Comparison of ENCODE assay signal across 1 cellular context in the genomic region with DNA sequence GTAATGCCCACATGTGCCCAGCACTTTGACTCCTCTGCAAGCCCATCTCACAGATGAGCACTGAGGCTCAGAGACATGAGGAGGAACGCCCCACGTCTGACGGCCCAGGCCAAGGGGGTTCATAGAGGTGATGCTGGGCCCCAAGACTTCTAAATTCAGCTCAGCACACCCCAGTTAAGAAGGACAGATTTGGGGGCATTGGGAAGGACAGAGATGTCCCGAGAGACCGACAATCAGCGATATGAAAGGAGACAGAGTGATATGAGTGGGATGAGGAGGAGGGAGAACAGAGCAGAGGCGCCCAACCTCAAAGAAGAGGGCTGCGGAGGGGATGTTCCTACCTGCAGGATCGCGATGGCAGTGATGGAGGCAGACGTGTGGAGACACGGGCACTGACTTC.
TF ChIP-seq lines count a peak whose summit lies in the region.

A gene with protein sequence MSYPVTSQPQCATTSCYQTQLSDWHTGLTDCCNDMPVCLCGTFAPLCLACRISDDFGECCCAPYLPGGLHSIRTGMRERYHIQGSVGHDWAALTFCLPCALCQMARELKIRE (minus strand): TSS at position 399 of the 400 bp plus-strand sequence. CDS start 1,260 bp downstream, outside the sequence.

TF ChIP-seq in H1, 55 proteins besides CTCF, POLR2A, EP300 and RAD21 (continued from another document):
- TF ChIP-seq, protein P1, sequence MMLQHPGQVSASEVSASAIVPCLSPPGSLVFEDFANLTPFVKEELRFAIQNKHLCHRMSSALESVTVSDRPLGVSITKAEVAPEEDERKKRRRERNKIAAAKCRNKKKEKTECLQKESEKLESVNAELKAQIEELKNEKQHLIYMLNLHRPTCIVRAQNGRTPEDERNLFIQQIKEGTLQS (IDR thresholded peaks at IDR 0.05; ENCODE audit: insufficient read depth, low read depth, low read length), result no peak
- TF ChIP-seq SRF (IDR thresholded peaks at IDR 0.05; ENCODE audit: low read depth, low read length), result no peak
- no peak for TF ChIP-seq EGR1 (IDR thresholded peaks at IDR 0.05; ENCODE audit: borderline replicate concordance, low read depth, low read length)
- TF ChIP-seq KDM1A (IDR thresholded peaks at IDR 0.05; ENCODE audit: borderline replicate concordance, low read length), result no peak
- no peak for TF ChIP-seq TAF1 (IDR thresholded peaks at IDR 0.05; ENCODE audit: low read depth, low read length)
- TF ChIP-seq JUND (IDR thresholded peaks at IDR 0.05; ENCODE audit: low read length), result no peak
- no peak for TF ChIP-seq ASH2L (IDR thresholded peaks at IDR 0.05; ENCODE audit: low read length)
- TF ChIP-seq CREB1 (IDR thresholded peaks at IDR 0.05), result no peak
- no peak for TF ChIP-seq PHF8 (conservative IDR thresholded peaks at IDR 0.05; ENCODE audit: low read depth, low read length)
- no peak for TF ChIP-seq CBX8 (IDR thresholded peaks at IDR 0.05; ENCODE audit: borderline replicate concordance, low read depth, low read length)
- TF ChIP-seq, protein P2, sequence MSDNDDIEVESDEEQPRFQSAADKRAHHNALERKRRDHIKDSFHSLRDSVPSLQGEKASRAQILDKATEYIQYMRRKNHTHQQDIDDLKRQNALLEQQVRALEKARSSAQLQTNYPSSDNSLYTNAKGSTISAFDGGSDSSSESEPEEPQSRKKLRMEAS (IDR thresholded peaks at IDR 0.05), result no peak
- TF ChIP-seq, protein P3, sequence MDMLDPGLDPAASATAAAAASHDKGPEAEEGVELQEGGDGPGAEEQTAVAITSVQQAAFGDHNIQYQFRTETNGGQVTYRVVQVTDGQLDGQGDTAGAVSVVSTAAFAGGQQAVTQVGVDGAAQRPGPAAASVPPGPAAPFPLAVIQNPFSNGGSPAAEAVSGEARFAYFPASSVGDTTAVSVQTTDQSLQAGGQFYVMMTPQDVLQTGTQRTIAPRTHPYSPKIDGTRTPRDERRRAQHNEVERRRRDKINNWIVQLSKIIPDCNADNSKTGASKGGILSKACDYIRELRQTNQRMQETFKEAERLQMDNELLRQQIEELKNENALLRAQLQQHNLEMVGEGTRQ (IDR thresholded peaks at IDR 0.05; ENCODE audit: low read length), result no peak
- TF ChIP-seq CEBPB (IDR thresholded peaks at IDR 0.05; ENCODE audit: low read depth, low read length), result no peak
- TF ChIP-seq CHD2 (IDR thresholded peaks at IDR 0.05; ENCODE audit: low read length), result no peak
